ENCODE assay signal across 8 cellular contexts in genomic region chr10:84375011-84375410, GRCh38. TPM values are rescaled to one million over a fixed set of nuclear protein-coding genes. Genes with fewer than 3 reads are reported as not detected.
DNase-seq lines count a peak whose midpoint lies in the region; ATAC-seq and TF ChIP-seq lines count a peak whose summit lies in the region.

No MANE protein-coding gene starts in this region.

- CTCF ChIA-PET in MCF 10A (lab: Yijun Ruan, JAX): interaction anchor here (0.5 to 11.8 kb wide), 23 partner anchors 10 to 1521 kb away, joined by 3 to 188 read pairs (median 4); no protein-coding TSS in a partner anchor

- DNase-seq in OCI-M1 (lab: John Stamatoyannopoulos, UW): peak; percentile 83
- DNase-seq in MCF 10A (ENCODE audit: unreplicated experiment): peak; percentile 70
- no peak for DNase-seq in left lobe of liver (ENCODE audit: low spot score)
- peak; percentile 26 to 37 for DNase-seq in thyroid gland

- H3K27me3 ChIP-seq in thyroid gland: no peaks in the 10 kb centered on the region

- H3K4me1 Mint-ChIP-seq in MCF 10A (ENCODE audit: insufficient read depth, unreplicated experiment): peaks cover 5% of the 10 kb centered on the region

- H3K4me3 Mint-ChIP-seq in MCF 10A (ENCODE audit: unreplicated experiment): no peak overlapping the region

- H3K4me3 ChIP-seq in thyroid gland (replicated peaks in 1 of 3): no peak overlapping the region

- TF ChIP-seq POLR2A in thyroid gland (IDR thresholded peaks at IDR 0.05): no peak

- ATAC-seq in HG03439 (IDR thresholded peaks at IDR 0.05; ENCODE audit: unreplicated experiment) (peak; percentile 77), left lobe of liver (peak; percentile 88), GM21737 (IDR thresholded peaks at IDR 0.05; ENCODE audit: unreplicated experiment) (no peak)

- H3K27ac ChIP-seq in C4-2B (no peak overlapping the region), thyroid gland (no peak overlapping the region)

- no peaks in the 10 kb centered on the region for H3K4me1 ChIP-seq in thyroid gland

- peaks cover 39% of the 10 kb centered on the region for H3K36me3 Mint-ChIP-seq in MCF 10A (ENCODE audit: insufficient read depth, unreplicated experiment)

- no peaks in the 10 kb centered on the region for H3K9me3 ChIP-seq in thyroid gland

- peak; percentile 67 for TF ChIP-seq CTCF in C4-2B (conservative IDR thresholded peaks at IDR 0.05)
- TF ChIP-seq CTCF in GM12872 (IDR thresholded peaks at IDR 0.05; ENCODE audit: insufficient read depth, low read depth, low read length): peak; percentile 64
- peak; percentile 68 for TF ChIP-seq CTCF in MCF 10A (IDR thresholded peaks at IDR 0.05; ENCODE audit: unreplicated experiment)
- peak; percentile 18 to 86 (median 67) for TF ChIP-seq CTCF in thyroid gland (IDR thresholded peaks at IDR 0.05)

- POLR2A ChIA-PET in MCF 10A (lab: Yijun Ruan, JAX): interaction anchor here (0.9 to 1.3 kb wide), 2 partner anchors 137 to 162 kb away, joined by 3 to 4 read pairs; no protein-coding TSS in a partner anchor

- BruUV-seq in MCF 10A (replicated peaks; lab: Mats Ljungman, UMichigan): no TSS peak

- H3K27ac Mint-ChIP-seq in MCF 10A (ENCODE audit: low read depth, unreplicated experiment): no peak overlapping the region

- intact Hi-C loops in MCF 10A (cut with micrococcal nuclease) (loop anchor here (1.0 to 10.0 kb wide), 3 partner anchors 111 to 2000 kb away; no protein-coding TSS in a partner anchor), thyroid gland (cut with DNase I) (no loop called here)

- H3K27me3 Mint-ChIP-seq in MCF 10A (ENCODE audit: insufficient read depth, unreplicated experiment): no peaks in the 10 kb centered on the region

- H3K9me3 Mint-ChIP-seq in MCF 10A (ENCODE audit: unreplicated experiment): no peaks in the 10 kb centered on the region

- H3K36me3 ChIP-seq in thyroid gland: peaks cover 0 to 4% of the 10 kb centered on the region in 2 donors

RNA-seq across cellular contexts. Expression of gene CCSER2, which starts 46.6 kb away (rescaled TPM):
- total RNA-seq in MCF 10A (2022) (62.2 and 70.0 TPM in 2 replicates), left lobe of liver (13.9 TPM), thyroid gland (10 to 100 TPM; 50.1 to 71.0 (median 58.4) TPM)
